Comparison of ENCODE assay signal across 10 cellular contexts in genomic region chr15:48324949-48325348, GRCh38.
"Had no signal": no experiment of that assay in that cellular context is flagged by ENCODE, and none has a peak within 500 bp of the region (broad histone marks: within the 10 kb centered on the region; RNA-seq: fewer than 3 reads in every experiment).

No MANE protein-coding gene starts in this region.

- H3K27me3 ChIP-seq: ascending aorta, sigmoid colon had no signal

- H3K4me3 ChIP-seq: ascending aorta, left ventricle myocardium inferior, sigmoid colon had no signal

- H3K36me3 ChIP-seq: ascending aorta, left ventricle myocardium inferior, sigmoid colon had no signal

- ATAC-seq: activated CD8-positive, alpha-beta T cell treated with anti-CD3 and anti-CD28 coated beads for 36 hours; activated naive CD8-positive, alpha-beta T cell treated with anti-CD3 and anti-CD28 coated beads, Interleukin-2, amount 50 U/mL, for 24 hours had no signal

- FAIRE-seq: bronchial epithelial cell, kidney had no signal

- DNase-seq: activated CD8-positive, alpha-beta memory T cell treated with anti-CD3 and anti-CD28 coated beads, Interleukin-2, amount 50 U/mL, for 4 hours; activated CD8-positive, alpha-beta T cell treated with anti-CD3 and anti-CD28 coated beads for 36 hours; activated naive CD8-positive, alpha-beta T cell treated with anti-CD3 and anti-CD28 coated beads, Interleukin-2, amount 50 U/mL, for 24 hours; endodermal cell; erythroblast; kidney; left ventricle myocardium inferior; sigmoid colon had no signal

- H3K27ac ChIP-seq: ascending aorta, left ventricle myocardium inferior, sigmoid colon had no signal

- H3K4me1 ChIP-seq: ascending aorta had no signal

- H3K9me3 ChIP-seq: ascending aorta, left ventricle myocardium inferior, sigmoid colon had no signal
